ENCODE assay signal across 8 cellular contexts in genomic region chr16:86563489-86564345, GRCh38. TPM values are rescaled to one million over a fixed set of nuclear protein-coding genes. Genes with fewer than 3 reads are reported as not detected.
DNase-seq lines count a peak whose midpoint lies in the region; ATAC-seq and TF ChIP-seq lines count a peak whose summit lies in the region.

No MANE protein-coding gene starts in this region.

- DNase-seq in D341Med (ENCODE audit: low spot score) (peak; percentile 88), H7 (peak; percentile 92), NCI-H128 (lab: John Stamatoyannopoulos, UW; ENCODE audit: unreplicated experiment) (peak; percentile 42), SW 1271 (lab: John Stamatoyannopoulos, UW) (peak; percentile 68 to 76), heart right ventricle (peak; percentile 80 to 89), psoas muscle (peak; percentile 82 to 88), aorta (peak; percentile 93 to 95)
- peak; percentile 70 for DNase-seq in activated naive CD8-positive, alpha-beta T cell treated with anti-CD3 and anti-CD28 coated beads, Interleukin-2, amount 50 U/mL, for 16 hours (ENCODE audit: low read depth, low spot score)

- H3K9me3 ChIP-seq in heart right ventricle = no peaks in the 10 kb centered on the region
- no peaks in the 10 kb centered on the region for H3K9me3 ChIP-seq in psoas muscle
- H3K9me3 ChIP-seq in aorta (ENCODE audit: control insufficient read depth, low read length) = no peaks in the 10 kb centered on the region

- H3K36me3 ChIP-seq in H7 (replicated peaks; ENCODE audit: control insufficient read depth, insufficient read depth, low read length) (no peaks in the 10 kb centered on the region), heart right ventricle (no peaks in the 10 kb centered on the region), psoas muscle (ENCODE audit: insufficient read depth in 1 of 2, low read depth in 1 of 2) (no peaks in the 10 kb centered on the region), aorta (ENCODE audit: control insufficient read depth in 1 of 2, insufficient read depth in 2 of 2, low read length in 1 of 2) (no peaks in the 10 kb centered on the region)

- WGBS in heart right ventricle, 2 donors = 1 to 2% methylated on average over 41 of the region's 41 CpGs
- 1% methylated on average over 41 of the region's 41 CpGs for WGBS in psoas muscle, 3 donors
- WGBS in aorta, 2 donors = 0 to 1% methylated on average over 41 of the region's 41 CpGs

- peaks cover 47% of the 10 kb centered on the region for H3K27me3 ChIP-seq in H7 (ENCODE audit: control insufficient read depth, insufficient read depth, low read length)
- peaks cover 9 to 86% (median 60%) of the 10 kb centered on the region in 7 donors for H3K27me3 ChIP-seq in heart right ventricle
- peaks cover 3 to 74% (median 32%) of the 10 kb centered on the region in 3 donors for H3K27me3 ChIP-seq in psoas muscle (ENCODE audit: insufficient read depth in 3 of 3, low read length in 2 of 3)
- H3K27me3 ChIP-seq in aorta (ENCODE audit: control insufficient read depth in 1 of 2, insufficient read depth in 2 of 2, low read length in 1 of 2) = no peaks in the 10 kb centered on the region

- H3K4me3 ChIP-seq in H7 (ENCODE audit: insufficient read depth, low read depth, low read length) (peak overlapping the region; percentile 22; the same call in 1 of the 2 replicates), heart right ventricle (peak overlapping the region in 4 of 10 donors; percentile 10 to 37 (median 19)), psoas muscle (peak overlapping the region; percentile 20), aorta (ENCODE audit: low read length in 2 of 2) (peak overlapping the region; percentile 3 to 41)

- TF ChIP-seq CTCF in heart right ventricle (IDR thresholded peaks at IDR 0.05) (peak; percentile 100), psoas muscle (IDR thresholded peaks at IDR 0.05) (peak; percentile 100)

- H3K27ac ChIP-seq in heart right ventricle (peak overlapping the region in 3 of 10 donors; percentile 5 to 44 (median 41)), psoas muscle (no peak overlapping the region), aorta (ENCODE audit: low read depth in 1 of 2, low read length in 2 of 2) (peak overlapping the region; percentile 91 to 94)

- H3K4me1 ChIP-seq in heart right ventricle = peaks cover 0 to 26% (median 11%) of the 10 kb centered on the region in 9 donors
- peaks cover 5% of the 10 kb centered on the region for H3K4me1 ChIP-seq in psoas muscle
- no peaks in the 10 kb centered on the region for H3K4me1 ChIP-seq in aorta (ENCODE audit: control insufficient read depth in 1 of 2, insufficient read depth in 2 of 2, low read length in 2 of 2)

- ATAC-seq in heart right ventricle (peak; percentile 40 to 85 (median 74)), psoas muscle (peak; percentile 94 to 99 (median 96)), aorta (ENCODE audit: low FRiP score) (peak; percentile 92)

- intact Hi-C loops in heart right ventricle (cut with DNase I) = loop anchor here (1.0 to 10.0 kb wide), 14 partner anchors 271 to 821 kb away; partner anchors contain the start of gene FBXO31 (in 1 of the 10)
- intact Hi-C loops in psoas muscle (cut with DNase I) = loop anchor here (1.0 to 5.0 kb wide), 5 partner anchors 496 to 715 kb away; no protein-coding TSS in a partner anchor
- intact Hi-C loops in aorta (cut with DNase I) = loop anchor here (1.0 to 10.0 kb wide), 8 partner anchors 499 to 821 kb away; partner anchors contain the start of gene FBXO31 (in 1 of the 2)

RNA-seq across cellular contexts. Expression of gene FOXC2, which starts 2.9 kb away (rescaled TPM):
- total RNA-seq in H7 (2014; rRNA removed; shearing (Covaris generic)) = 0.62 TPM in 1 of 2 replicates, not detected in the other
- total RNA-seq in heart right ventricle (1 to 10 TPM in 8 of 10 donors, under 1 TPM in 2; 0.66 to 2.2 (median 1.9) TPM), psoas muscle (under 1 TPM; 0.15 to 0.34 (median 0.26) TPM), aorta (10 to 100 TPM; 29.0 to 45.4 TPM)
- polyA plus RNA-seq in heart right ventricle (1 to 10 TPM; 1.2 to 1.3 TPM), psoas muscle (under 1 TPM; 0.14 to 0.18 (median 0.16) TPM), aorta (10 to 100 TPM in 1 of 2 donors, 1 to 10 TPM in 1; 8.6 to 22.8 TPM)

RNA-seq across cellular contexts. Expression of gene MTHFSD, which starts 8.7 kb away (rescaled TPM):
- total RNA-seq in H7 (2014; rRNA removed; shearing (Covaris generic)) = 15.3 and 19.5 TPM in 2 replicates
- total RNA-seq in heart right ventricle (10 to 100 TPM in 8 of 10 donors, 1 to 10 TPM in 2; 8.9 to 13.1 (median 11.4) TPM), psoas muscle (10 to 100 TPM in 2 of 4 donors, 1 to 10 TPM in 2; 6.8 to 15.8 (median 11.5) TPM), aorta (10 to 100 TPM; 14.0 to 23.1 TPM)
- polyA plus RNA-seq in heart right ventricle (10 to 100 TPM in 1 of 2 donors, 1 to 10 TPM in 1; 5.1 to 11.3 TPM), psoas muscle (10 to 100 TPM in 1 of 3 donors, 1 to 10 TPM in 2; 4.3 to 16.0 (median 8.0) TPM), aorta (10 to 100 TPM in 1 of 2 donors, 1 to 10 TPM in 1; 2.3 to 13.2 TPM)

RNA-seq across cellular contexts. Expression of gene FOXL1, which starts 14.6 kb away (rescaled TPM):
- 0.15 and 0.17 TPM in 2 replicates for total RNA-seq in H7 (2014; rRNA removed; shearing (Covaris generic))
- total RNA-seq in heart right ventricle (1 to 10 TPM in 3 of 10 donors, under 1 TPM in 7; 0.40 to 1.9 (median 0.84) TPM), psoas muscle (under 1 TPM; 0.12 to 0.57 (median 0.31) TPM), aorta (10 to 100 TPM; 23.8 to 34.4 TPM)
- polyA plus RNA-seq in heart right ventricle (under 1 TPM; 0.78 to 0.95 TPM), psoas muscle (1 to 10 TPM in 1 of 3 donors, under 1 TPM in 2; 0.14 to 1.3 (median 0.18) TPM), aorta (10 to 100 TPM in 1 of 2 donors, 1 to 10 TPM in 1; 4.3 to 11.9 TPM)

RNA-seq across cellular contexts. Expression of gene FOXF1, which starts 53.4 kb away (rescaled TPM):
- total RNA-seq in H7 (2014; rRNA removed; shearing (Covaris generic)) = not detected in 2 replicates
- total RNA-seq in heart right ventricle (under 1 TPM in 8 of 10 donors, not detected in 2; 0.08 to 0.38 (median 0.22) TPM), psoas muscle (under 1 TPM in 2 of 4 donors, not detected in 2; 0.06 to 0.12 TPM), aorta (1 to 10 TPM in 1 of 2 donors, under 1 TPM in 1; 0.88 to 1.8 TPM)
- polyA plus RNA-seq in heart right ventricle (under 1 TPM; 0.16 to 0.37 TPM), psoas muscle (under 1 TPM; 0.01 to 0.03 (median 0.01) TPM), aorta (under 1 TPM; 0.10 to 0.13 TPM)

Comparison
In these comparisons a context has a peak if more than half of its experiments do, and no peak if none do; other contexts are left out.
1. DNase-seq: peak in every context shown above with its lines; median percentile 94 in aorta; 92 in H7; 88 in D341Med; 85 in psoas muscle; 84 in heart right ventricle; 72 in SW 1271; 70 in activated naive CD8-positive, alpha-beta T cell treated with anti-CD3 and anti-CD28 coated beads, Interleukin-2, amount 50 U/mL, for 16 hours; 42 in NCI-H128.
2. RNA of gene FOXC2, which starts 2.9 kb away (total RNA-seq): 29.0 to 45.4 TPM in aorta; 0.66 to 2.2 TPM in heart right ventricle, 0.62 TPM in H7 and 0.15 to 0.34 TPM in psoas muscle; every median in the first group is over 4 times any median in the second.
3. RNA of gene FOXL1, which starts 14.6 kb away (total RNA-seq): 23.8 to 34.4 TPM in aorta; 0.40 to 1.9 TPM in heart right ventricle, 0.12 to 0.57 TPM in psoas muscle and 0.15 to 0.17 TPM in H7; every median in the first group is over 4 times any median in the second.
4. Peak in every context shown above with its lines, with median percentiles within 50 percentile points of each other: ATAC-seq.